ENCODE assay signal across 23 cellular contexts in genomic region chr4:23291139-23291538, GRCh38.
DNase-seq lines count a peak whose midpoint lies in the region; ATAC-seq and TF ChIP-seq lines count a peak whose summit lies in the region.
"Had no signal": no experiment of that assay in that cellular context is flagged by ENCODE, and none has a peak within 500 bp of the region (broad histone marks: within the 10 kb centered on the region; RNA-seq: fewer than 3 reads in every experiment).

No MANE protein-coding gene starts in this region.

- POLR2A ChIA-PET in OCI-LY7 (lab: Charles Lee) = no interaction called here

- CTCF ChIA-PET in OCI-LY7 (lab: Charles Lee; ENCODE audit: unreplicated experiment) = no interaction called here

- H3K36me3 ChIP-seq in OCI-LY7 (ENCODE audit: insufficient read depth, low read length) = no peaks in the 10 kb centered on the region

- H3K36me3 Mint-ChIP-seq in T-helper 2 cell treated with Interferon-gamma antibody and Interleukin-4, amounts not matched to agents 5 μg/mL and 100 μg/mL, for 36 hours (ENCODE audit: low read depth) = no peaks in the 10 kb centered on the region
- H3K36me3 Mint-ChIP-seq in type B pancreatic cell (no peaks in the 10 kb centered on the region), T-helper 17 cell (ENCODE audit: low read depth) (no peaks in the 10 kb centered on the region)
- H3K36me3 Mint-ChIP-seq: CD4-positive, alpha-beta memory T cell had no signal

- no peaks in the 10 kb centered on the region for H3K27me3 ChIP-seq in foreskin keratinocyte

- H3K4me1 Mint-ChIP-seq in T-helper 2 cell treated with Interferon-gamma antibody and Interleukin-4, amounts not matched to agents 5 μg/mL and 100 μg/mL, for 36 hours (ENCODE audit: low read depth) = peaks cover 9% of the 10 kb centered on the region
- no peaks in the 10 kb centered on the region for H3K4me1 Mint-ChIP-seq in type B pancreatic cell (ENCODE audit: unreplicated experiment)
- H3K4me1 Mint-ChIP-seq in T-helper 17 cell = no peaks in the 10 kb centered on the region

- no peak overlapping the region for H3K4me3 Mint-ChIP-seq in T-helper 2 cell treated with Interferon-gamma antibody and Interleukin-4, amounts not matched to agents 5 μg/mL and 100 μg/mL, for 36 hours
- H3K4me3 Mint-ChIP-seq in type B pancreatic cell = no peak overlapping the region
- H3K4me3 Mint-ChIP-seq in T-helper 17 cell = no peak overlapping the region

- intact Hi-C loops in OCI-LY7 (cut with micrococcal nuclease; ENCODE audit: unreplicated experiment) = no loop called here

- no peaks in the 10 kb centered on the region for H3K4me1 ChIP-seq in OCI-LY7 (ENCODE audit: insufficient read depth, low read length, poor library complexity, severe bottlenecking)
- H3K4me1 ChIP-seq in foreskin keratinocyte = peaks cover 3% of the 10 kb centered on the region

- peaks cover 6% of the 10 kb centered on the region for H3K27me3 Mint-ChIP-seq in T-helper 2 cell treated with Interferon-gamma antibody and Interleukin-4, amounts not matched to agents 5 μg/mL and 100 μg/mL, for 36 hours (ENCODE audit: low read depth)
- H3K27me3 Mint-ChIP-seq in type B pancreatic cell = no peaks in the 10 kb centered on the region
- H3K27me3 Mint-ChIP-seq in T-helper 17 cell = no peaks in the 10 kb centered on the region
- H3K27me3 Mint-ChIP-seq: CD4-positive, alpha-beta memory T cell had no signal

- DNase-seq in T-helper 2 cell treated with Interferon-gamma antibody and Interleukin-4, amounts not matched to agents 5 μg/mL and 100 μg/mL, for 36 hours (ENCODE audit: low spot score) = no peak
- no peak for DNase-seq in T-helper 2 cell
- DNase-seq in OCI-LY7 (ENCODE audit: low spot score) = no peak
- DNase-seq in foreskin keratinocyte = no peak
- no peak for DNase-seq in type B pancreatic cell (ENCODE audit: extremely low spot score, unreplicated experiment)
- no peak for DNase-seq in T-helper 17 cell
- DNase-seq in T-helper 9 cell = no peak
- DNase-seq: 8988T; C1 segment of cervical spinal cord; CD4-positive, alpha-beta memory T cell; COR-L47; DMS79; Kasumi-1; NCI-H1105 treated with DMSO at 0.1 percent for 48 hours; NCI-H2107; NCI-H524 treated with DMSO at 0.1 percent for 48 hours; NCI-H82; SIG-M5; SW 1271 had no signal

- H3K4me2 ChIP-seq in OCI-LY7 (ENCODE audit: low read length) = no peak overlapping the region

- ATAC-seq in foreskin keratinocyte (peak; percentile 4), T-helper 17 cell (no peak), HG03457 (IDR thresholded peaks at IDR 0.05; ENCODE audit: unreplicated experiment) (no peak)
- ATAC-seq: HCT116, HepG2 had no signal

- no TSS peak for BruUV-seq in OCI-LY7 (replicated peaks; lab: Mats Ljungman, UMichigan)

- no peaks in the 10 kb centered on the region for H3K9me3 Mint-ChIP-seq in T-helper 2 cell treated with Interferon-gamma antibody and Interleukin-4, amounts not matched to agents 5 μg/mL and 100 μg/mL, for 36 hours
- no peaks in the 10 kb centered on the region for H3K9me3 Mint-ChIP-seq in type B pancreatic cell

- H2AFZ ChIP-seq in OCI-LY7 (ENCODE audit: low read length) = peak overlapping the region; percentile 29; the same call in 1 of the 2 replicates

- TF ChIP-seq CTCF in OCI-LY7 (conservative IDR thresholded peaks at IDR 0.05; ENCODE audit: low read length) (no peak), foreskin keratinocyte (conservative IDR thresholded peaks at IDR 0.05) (no peak), type B pancreatic cell (conservative IDR thresholded peaks at IDR 0.05) (no peak)

- no peaks in the 10 kb centered on the region for H3K79me2 ChIP-seq in OCI-LY7 (ENCODE audit: insufficient read depth, low read depth, low read length)

- H4K20me1 ChIP-seq in OCI-LY7 (ENCODE audit: insufficient read depth, low read length) = no peaks in the 10 kb centered on the region

- H3K9me3 ChIP-seq in OCI-LY7 (ENCODE audit: low read length) (no peaks in the 10 kb centered on the region), T-helper 17 cell (ENCODE audit: control insufficient read depth, low read length, poor library complexity, severe bottlenecking) (no peaks in the 10 kb centered on the region)

- peak overlapping the region; percentile 28 for H3K27ac Mint-ChIP-seq in T-helper 2 cell treated with Interferon-gamma antibody and Interleukin-4, amounts not matched to agents 5 μg/mL and 100 μg/mL, for 36 hours
- peak overlapping the region; percentile 87 for H3K27ac Mint-ChIP-seq in type B pancreatic cell
- no peak overlapping the region for H3K27ac Mint-ChIP-seq in T-helper 17 cell

- no peak overlapping the region for H3K4me3 ChIP-seq in OCI-LY7 (ENCODE audit: low read depth, low read length, poor library complexity, severe bottlenecking)
- H3K4me3 ChIP-seq: SK-N-MC had no signal

- H3K9me2 ChIP-seq in OCI-LY7 (ENCODE audit: insufficient read depth, low read length) = no peaks in the 10 kb centered on the region

- H3K27ac ChIP-seq in OCI-LY7 (ENCODE audit: low read depth, low read length, poor library complexity, severe bottlenecking) = no peak overlapping the region
- H3K27ac ChIP-seq in foreskin keratinocyte = no peak overlapping the region
- H3K27ac ChIP-seq: SK-N-MC had no signal
